ENCODE assay signal across 8 cellular contexts in the genomic region with DNA sequence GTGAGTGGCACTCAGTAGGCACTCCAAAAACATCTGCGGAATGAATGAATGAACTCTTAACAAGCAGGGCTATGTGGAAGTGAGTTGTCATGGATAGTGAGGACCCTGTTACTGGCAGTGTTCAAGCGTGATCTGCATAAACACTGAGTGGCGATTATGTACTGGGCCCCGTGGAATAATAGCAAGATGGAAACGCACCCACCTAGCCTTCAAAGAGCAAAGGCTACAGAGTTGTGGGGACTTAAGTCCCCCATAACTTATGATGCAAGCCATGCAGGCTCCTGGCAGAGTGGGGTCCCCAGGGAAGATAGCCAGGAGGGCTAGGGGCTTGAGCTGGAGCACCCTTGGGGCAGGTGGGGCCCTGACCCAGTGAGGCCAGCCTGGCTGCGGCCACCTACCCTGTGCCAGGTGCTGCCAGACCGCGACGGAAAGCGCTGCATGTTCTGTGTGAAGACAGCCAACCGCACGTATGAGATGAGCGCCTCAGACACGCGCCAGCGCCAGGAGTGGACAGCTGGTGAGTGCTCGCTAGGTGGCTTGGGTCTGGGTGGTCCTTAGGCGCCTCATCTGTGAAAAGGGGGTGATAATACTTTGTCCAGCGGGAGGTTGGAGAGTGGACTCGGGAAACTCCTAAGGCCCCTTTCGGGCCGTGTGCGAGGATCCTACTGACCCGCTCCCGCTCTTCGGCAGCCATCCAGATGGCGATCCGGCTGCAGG. TPM values are rescaled to one million over a fixed set of nuclear protein-coding genes. Genes with fewer than 3 reads are reported as not detected.
A peak's percentile ranks its signal among the peaks of the same experiment; 100 is the strongest.
DNase-seq lines count a peak whose midpoint lies in the region; ATAC-seq and TF ChIP-seq lines count a peak whose summit lies in the region.

No MANE protein-coding gene starts in this region.

- H2AFZ ChIP-seq in H9 (ENCODE audit: low read length): no peak overlapping the region

- H3K4ac ChIP-seq in H9 (ENCODE audit: low read depth, low read length): no peak overlapping the region

- no peak overlapping the region for H2BK120ac ChIP-seq in H9 (ENCODE audit: low read depth, low read length, poor library complexity, severe bottlenecking)

- no peak overlapping the region; the same call in 1 of the 2 replicates for H3K14ac ChIP-seq in H9 (ENCODE audit: insufficient read depth, low read length)

- peaks cover 10% of the 10 kb centered on the region for H3K23me2 ChIP-seq in H9 (ENCODE audit: insufficient read length, low read depth, low read length, poor library complexity, severe bottlenecking)

- no peak overlapping the region for H3T11ph ChIP-seq in H9 (ENCODE audit: low read length)

- H3K56ac ChIP-seq in H9 (ENCODE audit: insufficient read length, low read depth, low read length): no peak overlapping the region

- peaks cover 18 to 22% of the 10 kb centered on the region in 2 experiments for H3K4me1 Mint-ChIP-seq in H9

- WGBS in H9 (ENCODE audit: extremely low coverage, insufficient read length, low lambda C conversion rate): no CpG with 5 or more reads among the region's 28 CpGs
- WGBS in sigmoid colon, 2 donors: 26 to 63% methylated on average over 28 of the region's 28 CpGs

- TF ChIP-seq EP300 in sigmoid colon (IDR thresholded peaks at IDR 0.05): no peak

- H3K4me1 ChIP-seq in H9 (ENCODE audit: insufficient read depth, low read length) (peaks cover 3% of the 10 kb centered on the region), sigmoid colon (peaks cover 0 to 14% (median 9%) of the 10 kb centered on the region in 4 donors)

- ATAC-seq in left ventricle myocardium superior (peak; percentile 47), HG03095 (IDR thresholded peaks at IDR 0.05; ENCODE audit: unreplicated experiment) (no peak), GM21786 (IDR thresholded peaks at IDR 0.05; ENCODE audit: unreplicated experiment) (no peak), GM19328 (IDR thresholded peaks at IDR 0.05; ENCODE audit: unreplicated experiment) (no peak)

- no peak overlapping the region for H2AK5ac ChIP-seq in H9 (ENCODE audit: insufficient read length, low read length)

- no peak overlapping the region for H3K27ac Mint-ChIP-seq in H9

- no peaks in the 10 kb centered on the region for H3K9me3 ChIP-seq in H9 (ENCODE audit: control insufficient read depth, low read depth, low read length)
- H3K9me3 ChIP-seq in sigmoid colon: no peaks in the 10 kb centered on the region

- H3K9ac ChIP-seq in H9 (ENCODE audit: extremely low read depth, insufficient read length, low read length): peak overlapping the region; percentile 3

- H3K27me3 Mint-ChIP-seq in H9 (ENCODE audit: low read depth): peaks cover 28% of the 10 kb centered on the region

- peaks cover 3% of the 10 kb centered on the region; the same call in 1 of the 2 replicates for H3K27me3 ChIP-seq in H9 (ENCODE audit: insufficient read depth, low read length)
- H3K27me3 ChIP-seq in sigmoid colon: no peaks in the 10 kb centered on the region

- no peaks in the 10 kb centered on the region for H3K79me1 ChIP-seq in H9 (ENCODE audit: insufficient read depth, low read depth, low read length, poor library complexity, severe bottlenecking)

- H2BK20ac ChIP-seq in H9 (ENCODE audit: low read depth, low read length, poor library complexity, severe bottlenecking): no peak overlapping the region

- H2BK12ac ChIP-seq in H9 (ENCODE audit: insufficient read length, low read depth, low read length): no peak overlapping the region

- no peak overlapping the region for H4K5ac ChIP-seq in H9 (ENCODE audit: insufficient read length, low read depth, low read length)

- intact Hi-C loops in left ventricle myocardium superior (cut with micrococcal nuclease) (no loop called here), sigmoid colon (cut with DNase I) (no loop called here)

- H4K8ac ChIP-seq in H9 (replicated peaks; ENCODE audit: insufficient read length, low read depth, low read length): no peak overlapping the region

- no peak overlapping the region for H2BK15ac ChIP-seq in H9 (ENCODE audit: low read depth, low read length)

- no peak overlapping the region for H3K23ac ChIP-seq in H9 (ENCODE audit: insufficient read length, low read depth, low read length)

- H3K36me3 ChIP-seq in sigmoid colon: no peaks in the 10 kb centered on the region

- H3K4me2 ChIP-seq in H9 (ENCODE audit: insufficient read depth, insufficient read length, low read length): peak overlapping the region; percentile 43

- H4K91ac ChIP-seq in H9 (ENCODE audit: insufficient read length, low read depth, low read length): no peak overlapping the region

- TF ChIP-seq CTCF in H9 (conservative IDR thresholded peaks at IDR 0.05) (no peak), VCaP (conservative IDR thresholded peaks at IDR 0.05) (peak; percentile 12; the same call in 1 of the 2 replicates), sigmoid colon (IDR thresholded peaks at IDR 0.05) (no peak)

- no peaks in the 10 kb centered on the region for H4K20me1 ChIP-seq in H9 (ENCODE audit: control insufficient read depth, insufficient read depth, insufficient read length)

- H3K36me3 Mint-ChIP-seq in H9 (ENCODE audit: insufficient read depth in 1 of 3, low read depth in 3 of 3): peaks cover 0 to 5% (median 0%) of the 10 kb centered on the region in 3 experiments; a peak in 2 of 7 replicates

- no peak overlapping the region for H3K18ac ChIP-seq in H9 (ENCODE audit: insufficient read length, low read depth, low read length)

- H3K27ac ChIP-seq in H9 (ENCODE audit: insufficient read length, low read depth, low read length) (no peak overlapping the region), VCaP (peak overlapping the region; percentile 75), sigmoid colon (peak overlapping the region; percentile 63 to 72 (median 68))

- DNase-seq in H9 (peak; percentile 45), left ventricle myocardium superior (no peak), sigmoid colon (no peak), ACHN (no peak)

- in situ Hi-C loops in ACHN (cut with HindIII; ENCODE audit: low pct_ligation_motif_present, low pct_unique_long_range_greater_than_20kb, low sequenced_read_pairs): no loop called here

- H3K4me3 ChIP-seq in sigmoid colon: peak overlapping the region; percentile 16 to 56 (median 48)

- TF ChIP-seq POLR2A in sigmoid colon (IDR thresholded peaks at IDR 0.05): no peak

- no peak overlapping the region for H2BK5ac ChIP-seq in H9 (ENCODE audit: insufficient read length, low read length)

- H3K79me2 ChIP-seq in H9 (ENCODE audit: insufficient read depth, low read length): no peaks in the 10 kb centered on the region

- no peaks in the 10 kb centered on the region; a peak in 1 of 5 replicates for H3K9me3 Mint-ChIP-seq in H9

- H3K4me3 Mint-ChIP-seq in H9: peak overlapping the region; percentile 70 to 86

RNA-seq across cellular contexts. Expression of a gene that starts 20.0 kb away (rescaled TPM):
- total RNA-seq in H9 (2021): 5.4 and 5.6 TPM in 2 replicates
- total RNA-seq in left ventricle myocardium superior: 1.8 TPM
- total RNA-seq in sigmoid colon: 1 to 10 TPM; 1.4 to 4.7 (median 3.5) TPM
- 10 to 100 TPM in 1 of 3 donors, 1 to 10 TPM in 2; 4.2 to 30.1 (median 4.6) TPM for polyA plus RNA-seq in sigmoid colon

RNA-seq across cellular contexts. Expression of a gene that starts 24.7 kb away (rescaled TPM):
- total RNA-seq in H9 (2021) (11.7 and 13.9 TPM in 2 replicates), left ventricle myocardium superior (15.1 TPM), sigmoid colon (10 to 100 TPM in 1 of 4 donors, 1 to 10 TPM in 3; 5.8 to 16.8 (median 8.5) TPM)
- 10 to 100 TPM; 22.8 to 75.4 (median 31.5) TPM for polyA plus RNA-seq in sigmoid colon

RNA-seq across cellular contexts. Expression of a gene that starts 58.1 kb away (rescaled TPM):
- total RNA-seq in H9 (2021) (21.1 and 22.8 TPM in 2 replicates), left ventricle myocardium superior (44.1 TPM), sigmoid colon (10 to 100 TPM; 29.3 to 59.8 (median 31.8) TPM)
- 10 to 100 TPM; 14.3 to 28.3 (median 15.0) TPM for polyA plus RNA-seq in sigmoid colon
